ENCODE assay signal across 8 cellular contexts in the genomic region with DNA sequence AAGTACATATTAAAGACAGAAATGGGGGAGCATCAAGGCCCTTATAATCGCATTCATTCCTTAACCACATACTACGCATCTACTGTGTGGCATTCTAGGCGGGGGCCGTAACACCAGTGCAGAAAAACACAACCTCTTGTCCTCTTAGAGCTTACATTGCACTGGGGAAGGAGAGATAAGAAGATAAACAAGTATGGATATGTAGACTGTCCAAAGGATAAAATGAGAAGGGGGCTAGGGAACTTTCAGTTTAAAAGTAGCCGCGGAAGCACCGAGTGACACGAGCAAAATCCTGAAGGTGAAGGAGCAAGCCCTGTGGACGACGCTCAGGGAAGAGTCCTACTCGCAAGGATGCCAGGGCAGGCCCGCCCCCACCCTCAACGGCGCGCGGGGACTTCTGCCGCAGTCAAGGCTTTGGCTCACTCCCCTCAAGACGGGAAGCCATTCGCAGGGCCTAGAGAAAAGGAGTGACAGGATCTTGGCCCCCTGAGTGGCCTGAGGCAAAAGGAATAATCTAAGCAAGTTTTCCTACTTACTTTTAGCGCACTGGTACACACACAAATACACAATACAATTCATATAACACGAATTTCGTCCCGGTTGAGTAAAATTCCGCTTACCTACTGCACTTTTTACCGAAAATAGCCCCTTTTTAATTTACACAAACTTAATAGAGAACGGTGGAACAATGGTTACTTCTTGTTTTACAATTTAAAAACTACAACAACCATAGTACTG. TPM values are rescaled to one million over a fixed set of nuclear protein-coding genes. Genes with fewer than 3 reads are reported as not detected.
DNase-seq lines count a peak whose midpoint lies in the region; ATAC-seq and TF ChIP-seq lines count a peak whose summit lies in the region.

No MANE protein-coding gene starts in this region.

- H3K9me3 ChIP-seq in Karpas-422 (ENCODE audit: low read length) = no peaks in the 10 kb centered on the region
- H3K9me3 ChIP-seq in skeletal muscle tissue (ENCODE audit: control insufficient read depth in 3 of 3, low read length in 3 of 3) = no peaks in the 10 kb centered on the region

- H3K4me3 ChIP-seq in Karpas-422 (ENCODE audit: low read length) (peak overlapping the region; percentile 73), skeletal muscle tissue (ENCODE audit: low read length in 3 of 3) (peak overlapping the region; percentile 92 to 99 (median 95))

- DNase-seq in GM10266 (ENCODE audit: extremely low spot score) (peak; percentile 40), Karpas-422 (peak; percentile 73), T-helper 22 cell (ENCODE audit: low read depth) (peak; percentile 35), iPS-NIHi7 (ENCODE audit: extremely low spot score) (peak; percentile 29), NCI-H187 treated with DMSO at 0.1 percent for 48 hours (lab: John Stamatoyannopoulos, UW) (no peak)

- H3K9ac ChIP-seq in Karpas-422 (ENCODE audit: low read length) (peak overlapping the region; percentile 98), skeletal muscle tissue (ENCODE audit: low read depth in 1 of 3, low read length in 3 of 3) (peak overlapping the region; percentile 95 to 97 (median 97))

- peak overlapping the region; percentile 73 for H3K4me2 ChIP-seq in Karpas-422 (ENCODE audit: low read depth, low read length, poor library complexity, severe bottlenecking)

- peaks cover 18% of the 10 kb centered on the region for H3K27me3 Mint-ChIP-seq in brain

- peaks cover 59% of the 10 kb centered on the region for H3K4me1 ChIP-seq in Karpas-422 (ENCODE audit: low read length)
- peaks cover 4 to 29% (median 12%) of the 10 kb centered on the region in 3 donors for H3K4me1 ChIP-seq in skeletal muscle tissue (ENCODE audit: control insufficient read depth in 3 of 3, insufficient read depth in 3 of 3, low read length in 3 of 3)

- H3K36me3 ChIP-seq in Karpas-422 (ENCODE audit: insufficient read depth, low read length) (peaks cover 15% of the 10 kb centered on the region; the same call in 1 of the 2 replicates), skeletal muscle tissue (ENCODE audit: control insufficient read depth in 3 of 3, insufficient read depth in 3 of 3, low read length in 3 of 3) (no peaks in the 10 kb centered on the region)

- peaks cover 43% of the 10 kb centered on the region for H4K20me1 ChIP-seq in Karpas-422 (ENCODE audit: insufficient read depth, low read depth, low read length)

- H2AFZ ChIP-seq in Karpas-422 (ENCODE audit: low read length) = no peak overlapping the region

- H3K27ac ChIP-seq in Karpas-422 (ENCODE audit: low read length) (peak overlapping the region; percentile 87), skeletal muscle tissue (ENCODE audit: low read depth, low read length) (peak overlapping the region; percentile 98)

- H3K79me2 ChIP-seq in Karpas-422 (ENCODE audit: low read length) = peaks cover 90% of the 10 kb centered on the region

- H3K9me2 ChIP-seq in Karpas-422 (replicated peaks; ENCODE audit: insufficient read depth, low read length) = no peaks in the 10 kb centered on the region

- H3K4me3 Mint-ChIP-seq in brain = peak overlapping the region; percentile 92 to 99 (median 95)

- H3K27ac Mint-ChIP-seq in brain = peak overlapping the region; percentile 99 to 100 (median 99)

- no peaks in the 10 kb centered on the region for H3K9me3 Mint-ChIP-seq in brain

- H3K36me3 Mint-ChIP-seq in brain = peaks cover 9% of the 10 kb centered on the region

- H3K4me1 Mint-ChIP-seq in brain = peaks cover 58% of the 10 kb centered on the region

- no peak for ATAC-seq in GM18909 (IDR thresholded peaks at IDR 0.05; ENCODE audit: poor library complexity, unreplicated experiment)

- no peaks in the 10 kb centered on the region for H3K27me3 ChIP-seq in Karpas-422 (ENCODE audit: low read length)
- no peaks in the 10 kb centered on the region for H3K27me3 ChIP-seq in skeletal muscle tissue (ENCODE audit: control insufficient read depth in 3 of 3, insufficient read depth in 3 of 3, low read length in 3 of 3)

- TF ChIP-seq CTCF in GM10266 (IDR thresholded peaks at IDR 0.05; ENCODE audit: control insufficient read depth, insufficient read depth, low read depth, missing control alignments) = no peak
- TF ChIP-seq CTCF in brain (conservative IDR thresholded peaks at IDR 0.05) = no peak

RNA-seq across cellular contexts. Expression of a gene that starts 1.3 kb away (rescaled TPM):
- 38.1 and 65.9 TPM in 2 replicates for total RNA-seq in Karpas-422 (2014; rRNA removed; shearing (Covaris generic); ENCODE audit: low replicate concordance)
- 10.4 TPM for polyA plus RNA-seq in brain (ENCODE audit: insufficient read depth, low read depth, low replicate concordance)
- 36.5 TPM for total RNA-seq in skeletal muscle tissue
